ENCODE assay signal across 8 cellular contexts in genomic region chr19:4390017-4390861, GRCh38. TPM values are rescaled to one million over a fixed set of nuclear protein-coding genes. Genes with fewer than 3 reads are reported as not detected.
A peak's percentile ranks its signal among the peaks of the same experiment; 100 is the strongest.
DNase-seq lines count a peak whose midpoint lies in the region; ATAC-seq lines count a peak whose summit lies in the region.

No MANE protein-coding gene starts in this region.

- H3K4me3 ChIP-seq in H7 (ENCODE audit: insufficient read depth, low read depth, low read length): no peak overlapping the region
- H3K4me3 ChIP-seq in rectal smooth muscle tissue (ENCODE audit: low read length): peak overlapping the region; percentile 41
- H3K4me3 ChIP-seq in HAP-1: no peak overlapping the region

- H3K27ac Mint-ChIP-seq in activated CD4-positive, alpha-beta memory T cell treated with anti-CD3 and anti-CD28 coated beads, Interleukin-2, amount 10 ng/mL, durations not matched to agents 7 days and 5 days: peak overlapping the region; percentile 81

- H3K4me1 ChIP-seq in rectal smooth muscle tissue (ENCODE audit: control insufficient read depth, insufficient read depth, low read length) (peaks cover 41% of the 10 kb centered on the region), HAP-1 (no peaks in the 10 kb centered on the region)

- no peak overlapping the region for H3K4me3 Mint-ChIP-seq in activated CD4-positive, alpha-beta memory T cell treated with anti-CD3 and anti-CD28 coated beads, Interleukin-2, amount 10 ng/mL, durations not matched to agents 7 days and 5 days

- no peak overlapping the region for H3K9ac ChIP-seq in rectal smooth muscle tissue (ENCODE audit: low read length)

- intact Hi-C loops in left cardiac atrium (cut with DNase I): no loop called here

- H3K9me3 ChIP-seq in HAP-1: no peaks in the 10 kb centered on the region

- peaks cover 37% of the 10 kb centered on the region for H3K36me3 Mint-ChIP-seq in activated CD4-positive, alpha-beta memory T cell treated with anti-CD3 and anti-CD28 coated beads, Interleukin-2, amount 10 ng/mL, durations not matched to agents 7 days and 5 days (ENCODE audit: low read depth)

- POLR2A ChIA-PET in activated CD4-positive, alpha-beta memory T cell treated with anti-CD3 and anti-CD28 coated beads, Interleukin-2, amount 10 ng/mL, durations not matched to agents 7 days and 5 days (lab: Charles Lee): interaction anchor here (0.7 to 1.8 kb wide), 3 partner anchors 10 to 20 kb away, joined by 3 to 5 read pairs (median 4); partner anchors contain the start of gene SH3GL1

- H3K27me3 ChIP-seq in H7 (ENCODE audit: control insufficient read depth, insufficient read depth, low read length) (no peaks in the 10 kb centered on the region), rectal smooth muscle tissue (ENCODE audit: control insufficient read depth, insufficient read depth, low read length) (no peaks in the 10 kb centered on the region), HAP-1 (ENCODE audit: low read depth) (no peaks in the 10 kb centered on the region)

- CTCF ChIA-PET in activated CD4-positive, alpha-beta memory T cell treated with anti-CD3 and anti-CD28 coated beads, Interleukin-2, amount 10 ng/mL, durations not matched to agents 7 days and 5 days (lab: Charles Lee): interaction anchor here (0.6 to 1.3 kb wide), 2 partner anchors 12 to 80 kb away, joined by 3 read pairs; no protein-coding TSS in a partner anchor

- H3K4me1 Mint-ChIP-seq in activated CD4-positive, alpha-beta memory T cell treated with anti-CD3 and anti-CD28 coated beads, Interleukin-2, amount 10 ng/mL, durations not matched to agents 7 days and 5 days: peaks cover 44% of the 10 kb centered on the region

- no peaks in the 10 kb centered on the region for H3K9me3 Mint-ChIP-seq in activated CD4-positive, alpha-beta memory T cell treated with anti-CD3 and anti-CD28 coated beads, Interleukin-2, amount 10 ng/mL, durations not matched to agents 7 days and 5 days

- peaks cover 3% of the 10 kb centered on the region for H3K36me3 ChIP-seq in H7 (replicated peaks; ENCODE audit: control insufficient read depth, insufficient read depth, low read length)
- peaks cover 6% of the 10 kb centered on the region for H3K36me3 ChIP-seq in rectal smooth muscle tissue (ENCODE audit: control insufficient read depth, insufficient read depth, low read length)
- peaks cover 16% of the 10 kb centered on the region for H3K36me3 ChIP-seq in HAP-1 (replicated peaks)

- H3K27me3 Mint-ChIP-seq in activated CD4-positive, alpha-beta memory T cell treated with anti-CD3 and anti-CD28 coated beads, Interleukin-2, amount 10 ng/mL, durations not matched to agents 7 days and 5 days: no peaks in the 10 kb centered on the region

- in situ Hi-C loops in HAP-1 (cut with MboI; ENCODE audit: low sequenced_read_pairs): no loop called here

- ATAC-seq in left cardiac atrium (peak; percentile 43 to 66), GM19023 (IDR thresholded peaks at IDR 0.05; ENCODE audit: unreplicated experiment) (no peak)

- DNase-seq in H7: peak; percentile 89
- no peak for DNase-seq in activated CD4-positive, alpha-beta memory T cell treated with anti-CD3 and anti-CD28 coated beads, Interleukin-2, amount 10 ng/mL, durations not matched to agents 7 days and 5 days
- DNase-seq in left cardiac atrium: peak; percentile 62
- no peak for DNase-seq in HAP-1 (ENCODE audit: low spot score in 2 of 2)
- DNase-seq in germinal center (ENCODE audit: low spot score): no peak
- DNase-seq in NCI-H1105 (lab: John Stamatoyannopoulos, UW): no peak

- H3K27ac ChIP-seq in rectal smooth muscle tissue (ENCODE audit: low read depth, low read length): peak overlapping the region; percentile 86

RNA-seq across cellular contexts. Expression of gene SH3GL1, which starts 10.1 kb away (rescaled TPM):
- total RNA-seq in H7 (2014; rRNA removed; shearing (Covaris generic)): 73.1 and 97.7 TPM in 2 replicates
- total RNA-seq in activated CD4-positive, alpha-beta memory T cell treated with anti-CD3 and anti-CD28 coated beads, Interleukin-2, amount 10 ng/mL, durations not matched to agents 7 days and 5 days: 10 to 100 TPM; 62.1 to 64.0 TPM
- 10 to 100 TPM; 31.4 to 39.4 TPM for total RNA-seq in left cardiac atrium

RNA-seq across cellular contexts. Expression of gene CHAF1A, which starts 12.2 kb away (rescaled TPM):
- total RNA-seq in H7 (2014; rRNA removed; shearing (Covaris generic)): 121 and 122 TPM in 2 replicates
- total RNA-seq in activated CD4-positive, alpha-beta memory T cell treated with anti-CD3 and anti-CD28 coated beads, Interleukin-2, amount 10 ng/mL, durations not matched to agents 7 days and 5 days: 10 to 100 TPM; 71.7 to 82.5 TPM
- total RNA-seq in left cardiac atrium: 1 to 10 TPM; 5.2 to 8.4 TPM

RNA-seq across cellular contexts. Expression of gene MPND, which starts 46.9 kb away (rescaled TPM):
- 11.4 and 17.4 TPM in 2 replicates for total RNA-seq in H7 (2014; rRNA removed; shearing (Covaris generic))
- 10 to 100 TPM; 19.1 to 20.4 TPM for total RNA-seq in activated CD4-positive, alpha-beta memory T cell treated with anti-CD3 and anti-CD28 coated beads, Interleukin-2, amount 10 ng/mL, durations not matched to agents 7 days and 5 days
- 10 to 100 TPM; 21.1 to 22.3 TPM for total RNA-seq in left cardiac atrium

RNA-seq across cellular contexts. Expression of gene STAP2, which starts 51.6 kb away (rescaled TPM):
- 14.2 and 18.0 TPM in 2 replicates for total RNA-seq in H7 (2014; rRNA removed; shearing (Covaris generic))
- total RNA-seq in activated CD4-positive, alpha-beta memory T cell treated with anti-CD3 and anti-CD28 coated beads, Interleukin-2, amount 10 ng/mL, durations not matched to agents 7 days and 5 days: 1 to 10 TPM; 8.3 to 8.6 TPM
- total RNA-seq in left cardiac atrium: 1 to 10 TPM; 4.8 to 8.2 TPM

Comparison
In these comparisons a context has a peak if more than half of its experiments do, and no peak if none do; other contexts are left out.
1. DNase-seq: peak in H7 (single experiment) and left cardiac atrium (single experiment); none in activated CD4-positive, alpha-beta memory T cell treated with anti-CD3 and anti-CD28 coated beads, Interleukin-2, amount 10 ng/mL, durations not matched to agents 7 days and 5 days (single experiment), HAP-1 (0 of 2), germinal center (single experiment) and NCI-H1105 (single experiment).
2. RNA of gene CHAF1A, which starts 12.2 kb away (total RNA-seq): 121 to 122 TPM in H7 and 71.7 to 82.5 TPM in activated CD4-positive, alpha-beta memory T cell treated with anti-CD3 and anti-CD28 coated beads, Interleukin-2, amount 10 ng/mL, durations not matched to agents 7 days and 5 days; 5.2 to 8.4 TPM in left cardiac atrium; every median in the first group is over 4 times any median in the second.